In genomic region chr2:201936817-201937216, GRCh38 we compare ENCODE assay signal across 20 cellular contexts.
DNase-seq lines count a peak whose midpoint lies in the region; ATAC-seq, FAIRE-seq and TF ChIP-seq lines count a peak whose summit lies in the region.
"Had no signal": no experiment of that assay in that cellular context is flagged by ENCODE, and none has a peak within 500 bp of the region (broad histone marks: within the 10 kb centered on the region; RNA-seq: fewer than 3 reads in every experiment).

No MANE protein-coding gene starts in this region.

- H2BK20ac ChIP-seq in IMR-90 (ENCODE audit: low read depth, low read length) (no peak overlapping the region), H1 (ENCODE audit: low read length) (no peak overlapping the region)

- no peak overlapping the region for H3K9ac ChIP-seq in IMR-90 (ENCODE audit: low read depth, low read length)
- no peak overlapping the region for H3K9ac ChIP-seq in H1 (replicated peaks in 1 of 4; ENCODE audit: extremely low read depth in 1 of 4, low read depth in 3 of 4, low read length in 3 of 4)

- H3K9me3 ChIP-seq in IMR-90 (ENCODE audit: control insufficient read depth, insufficient read depth, low read length) (peaks cover 2% of the 10 kb centered on the region; the same call in 1 of the 2 replicates), H1 (ENCODE audit: insufficient read depth in 2 of 2, low read depth in 1 of 2, low read length in 1 of 2) (0 out of 4 replicates have a peak, but pooled peaks cover 0 to 4% of the 10 kb centered on the region in 2 experiments), lower lobe of right lung (no peaks in the 10 kb centered on the region)

- TF ChIP-seq EP300 in H1 (IDR thresholded peaks at IDR 0.05; ENCODE audit: borderline replicate concordance in 1 of 2, low read depth in 2 of 2, low read length in 2 of 2) = no peak

- DNase-seq in IMR-90 (no peak), H1 (ENCODE audit: low read depth in 1 of 2, low spot score in 2 of 2) (no peak), mesenteric fat pad (ENCODE audit: low spot score) (peak; percentile 12), type B pancreatic cell (ENCODE audit: extremely low spot score, unreplicated experiment) (no peak), substantia nigra (lab: John Stamatoyannopoulos, UW) (no peak), SKM-1 (lab: John Stamatoyannopoulos, UW; ENCODE audit: unreplicated experiment) (no peak), lower lobe of right lung (no peak)
- DNase-seq: ACHN; C1 segment of cervical spinal cord; CD8-positive, alpha-beta memory T cell; DMS79 treated with DMSO at 0.1 percent for 48 hours; Kasumi-1; MM.1S; NCI-H1092 treated with DMSO at 0.1 percent for 48 hours; NCI-H2081 treated with DMSO at 0.1 percent for 48 hours; NCI-H510A; NCI-H748 treated with DMSO at 0.1 percent for 48 hours; SHP77 treated with DMSO at 0.1 percent for 48 hours had no signal

- no peaks in the 10 kb centered on the region for H3K36me3 Mint-ChIP-seq in type B pancreatic cell
- H3K36me3 Mint-ChIP-seq: CD8-positive, alpha-beta memory T cell had no signal

- H3K4me1 Mint-ChIP-seq in type B pancreatic cell (ENCODE audit: unreplicated experiment) = peaks cover 49% of the 10 kb centered on the region
- H3K4me1 Mint-ChIP-seq: CD8-positive, alpha-beta memory T cell had no signal

- H3K18ac ChIP-seq in IMR-90 (ENCODE audit: low read depth, low read length) (no peak overlapping the region), H1 (ENCODE audit: extremely low read depth, low read length) (no peak overlapping the region)

- H3K9me3 Mint-ChIP-seq in type B pancreatic cell = peaks cover 10% of the 10 kb centered on the region

- H4K5ac ChIP-seq in IMR-90 (ENCODE audit: low read depth, low read length) = no peak overlapping the region
- H4K5ac ChIP-seq in H1 (ENCODE audit: insufficient read length, low read depth, low read length) = no peak overlapping the region

- H3K14ac ChIP-seq in IMR-90 (replicated peaks; ENCODE audit: low read depth, low read length) (no peak overlapping the region), H1 (ENCODE audit: insufficient read length) (no peak overlapping the region)

- H4K8ac ChIP-seq in IMR-90 (ENCODE audit: low read depth in 2 of 2, low read length in 2 of 2) (no peak overlapping the region), H1 (ENCODE audit: extremely low read depth, insufficient read depth, low read length) (no peak overlapping the region)

- H2BK15ac ChIP-seq in IMR-90 (ENCODE audit: low read depth, low read length) = no peak overlapping the region
- 0 out of 2 replicates have a peak overlapping the region, but pooled peaks have one; percentile 14 for H2BK15ac ChIP-seq in H1 (ENCODE audit: low read length)

- H3K4me3 Mint-ChIP-seq in type B pancreatic cell = no peak overlapping the region
- H3K4me3 Mint-ChIP-seq: CD8-positive, alpha-beta memory T cell had no signal

- FAIRE-seq in H1 (lab: Jason Lieb, UNC) = no peak

- H3K27me3 Mint-ChIP-seq in type B pancreatic cell = no peaks in the 10 kb centered on the region

- H3K4ac ChIP-seq in IMR-90 (ENCODE audit: low read depth, low read length) (no peak overlapping the region), H1 (replicated peaks; ENCODE audit: insufficient read length, low read depth, low read length) (no peak overlapping the region)

- in situ Hi-C loops in IMR-90 (cut with MboI; ENCODE audit: low sequenced_read_pairs) = no loop called here

- H3K23ac ChIP-seq in IMR-90 (ENCODE audit: low read depth, low read length) (no peak overlapping the region), H1 (ENCODE audit: insufficient read length) (no peak overlapping the region)

- BruUV-seq in IMR-90 (replicated peaks; lab: Mats Ljungman, UMichigan) = no TSS peak

- TF ChIP-seq RAD21 in IMR-90 (IDR thresholded peaks at IDR 0.05; ENCODE audit: low read length) (no peak), H1 (IDR thresholded peaks at IDR 0.05 in 1 of 2, conservative IDR thresholded peaks at IDR 0.05 in 1 of 2; ENCODE audit: low read depth in 2 of 2, low read length in 2 of 2) (no peak)

- TF ChIP-seq CTCF in IMR-90 (conservative IDR thresholded peaks at IDR 0.05; ENCODE audit: low read depth, low read length) (no peak), H1 (IDR thresholded peaks at IDR 0.05; ENCODE audit: control extremely low read depth in 1 of 3, insufficient read depth in 1 of 3, low read depth in 1 of 3, low read length in 3 of 3) (no peak), type B pancreatic cell (conservative IDR thresholded peaks at IDR 0.05) (no peak), lower lobe of right lung (IDR thresholded peaks at IDR 0.05) (no peak)

- no peak overlapping the region for H4K91ac ChIP-seq in IMR-90 (ENCODE audit: insufficient read depth, low read depth, low read length)
- peak overlapping the region; percentile 3 for H4K91ac ChIP-seq in H1 (replicated peaks; ENCODE audit: insufficient read length, low read length)

- H3K36me3 ChIP-seq in IMR-90 (ENCODE audit: control insufficient read depth, insufficient read depth, low read length) (no peaks in the 10 kb centered on the region), H1 (ENCODE audit: control insufficient read depth in 2 of 4, insufficient read depth in 4 of 4, low read length in 3 of 4) (no peaks in the 10 kb centered on the region), lower lobe of right lung (no peaks in the 10 kb centered on the region)

- H3K4me3 ChIP-seq in IMR-90 (ENCODE audit: insufficient read depth, low read depth, low read length) = no peak overlapping the region
- no peak overlapping the region for H3K4me3 ChIP-seq in H1 (ENCODE audit: extremely low read depth in 1 of 4, insufficient read depth in 2 of 4, low read depth in 3 of 4, low read length in 4 of 4)
- H3K4me3 ChIP-seq in lower lobe of right lung = no peak overlapping the region

- intact Hi-C loops in IMR-90 (cut with micrococcal nuclease) = no loop called here
- intact Hi-C loops in lower lobe of right lung (cut with DNase I) = no loop called here

- no peaks in the 10 kb centered on the region for H3K23me2 ChIP-seq in H1 (ENCODE audit: low read depth, low read length)

- H2AK5ac ChIP-seq in IMR-90 (ENCODE audit: low read depth, low read length) (no peak overlapping the region), H1 (ENCODE audit: low read depth, low read length) (no peak overlapping the region)

- POLR2A ChIA-PET in IMR-90 (lab: Charles Lee; ENCODE audit: unreplicated experiment) (no interaction called here), H1 (lab: Charles Lee; ENCODE audit: partially characterized antibody) (interaction anchor here (0.6 to 3.8 kb wide), 3 partner anchors 13 to 170 kb away, joined by 3 to 17 read pairs (median 3); no protein-coding TSS in a partner anchor)

- no peaks in the 10 kb centered on the region for H3K79me2 ChIP-seq in H1 (ENCODE audit: control insufficient read depth in 1 of 2, insufficient read depth in 2 of 2, low read length in 2 of 2)

- H3K4me1 ChIP-seq in IMR-90 (ENCODE audit: control insufficient read depth, insufficient read depth, low read length) (peaks cover 15% of the 10 kb centered on the region), H1 (replicated peaks in 1 of 4; ENCODE audit: control insufficient read depth in 3 of 4, insufficient read depth in 4 of 4, low read length in 3 of 4) (peaks cover 0 to 16% (median 8%) of the 10 kb centered on the region in 4 experiments; a peak in 4 of 7 replicates), lower lobe of right lung (no peaks in the 10 kb centered on the region)

- TF ChIP-seq POLR2A in IMR-90 (IDR thresholded peaks at IDR 0.05; ENCODE audit: low read depth, low read length) (no peak), H1 (IDR thresholded peaks at IDR 0.05; ENCODE audit: control extremely low read depth in 1 of 2, low read depth in 2 of 2, low read length in 2 of 2) (no peak)

- CTCF ChIA-PET in IMR-90 (lab: Yijun Ruan, JAX) (interaction anchor here (0.5 kb wide), 1 partner anchor 705 kb away, joined by 3 read pairs; no protein-coding TSS in a partner anchor), H1 (lab: Charles Lee; ENCODE audit: partially characterized antibody) (interaction anchor here (0.8 to 1.3 kb wide), 2 partner anchors 24 to 28 kb away, joined by 3 to 4 read pairs; no protein-coding TSS in a partner anchor)

- WGBS in IMR-90 (ENCODE audit: extremely low coverage in 2 of 2, insufficient read length in 1 of 2), 2 experiments = 94% methylated on average over 2 of the region's 4 CpGs; no CpG with 5 or more reads in 1 of the 2 experiments
- 91% methylated on average over 4 of the region's 4 CpGs; no CpG with 5 or more reads in 1 of the 2 experiments for WGBS in H1 (ENCODE audit: extremely low coverage in 1 of 2, insufficient coverage in 1 of 2, insufficient read length in 1 of 2, insufficient replicate concordance in 2 of 2, low coverage in 1 of 2, low lambda C conversion rate in 2 of 2, missing lambda C conversion rate in 1 of 2), 2 experiments

- no peak overlapping the region for H2BK12ac ChIP-seq in H1 (ENCODE audit: low read depth, low read length)

- dilution Hi-C loops in IMR-90 (cut with HindIII; ENCODE audit: low sequenced_read_pairs, unreplicated experiment) = no loop called here

- H3K27ac Mint-ChIP-seq in type B pancreatic cell = peak overlapping the region; percentile 72
- H3K27ac Mint-ChIP-seq: CD8-positive, alpha-beta memory T cell had no signal

- H3K79me1 ChIP-seq in IMR-90 (ENCODE audit: low read depth in 1 of 2, low read length in 2 of 2) (no peaks in the 10 kb centered on the region), H1 (ENCODE audit: low read depth, low read length) (no peaks in the 10 kb centered on the region)

- H3K56ac ChIP-seq in IMR-90 (ENCODE audit: extremely low read depth, insufficient read depth, low read length) = no peak overlapping the region
- H3K56ac ChIP-seq in H1 (replicated peaks; ENCODE audit: insufficient read length, low read depth, low read length) = no peak overlapping the region

- H2AFZ ChIP-seq in IMR-90 (replicated peaks; ENCODE audit: low read length, poor library complexity) = no peak overlapping the region
- no peak overlapping the region for H2AFZ ChIP-seq in H1 (ENCODE audit: low read length)

- ATAC-seq in IMR-90 (ENCODE audit: low read depth) (no peak), HG02884 (IDR thresholded peaks at IDR 0.05; ENCODE audit: unreplicated experiment) (no peak), lower lobe of right lung (no peak)
- ATAC-seq: SK-N-SH treated with all-trans-retinoic acid at 6 μM for 48 hours had no signal

- H2AK9ac ChIP-seq in IMR-90 (replicated peaks; ENCODE audit: low read depth, low read length, poor library complexity) = peak overlapping the region; percentile 76

- H3K9me1 ChIP-seq in IMR-90 (ENCODE audit: insufficient read depth, low read length) = 0 out of 2 replicates have a peak, but pooled peaks cover 9% of the 10 kb centered on the region

- H2BK5ac ChIP-seq in IMR-90 (ENCODE audit: low read depth, low read length, poor library complexity, severe bottlenecking) = no peak overlapping the region
- no peak overlapping the region for H2BK5ac ChIP-seq in H1 (ENCODE audit: low read depth, low read length)

- no peaks in the 10 kb centered on the region for H3K27me3 ChIP-seq in IMR-90 (ENCODE audit: control insufficient read depth, insufficient read depth, low read length)
- no peaks in the 10 kb centered on the region for H3K27me3 ChIP-seq in H1 (replicated peaks in 1 of 4; ENCODE audit: control insufficient read depth in 3 of 4, extremely low read depth in 1 of 4, insufficient read depth in 3 of 4, low read length in 3 of 4)
- no peaks in the 10 kb centered on the region for H3K27me3 ChIP-seq in lower lobe of right lung (ENCODE audit: low read depth)

- H3K27ac ChIP-seq in IMR-90 (ENCODE audit: insufficient read depth, low read length) (no peak overlapping the region), H1 (ENCODE audit: low read depth, low read length) (no peak overlapping the region), substantia nigra (ENCODE audit: low read depth, low read length, poor library complexity, severe bottlenecking) (no peak overlapping the region), lower lobe of right lung (no peak overlapping the region)

- H4K20me1 ChIP-seq in IMR-90 (ENCODE audit: insufficient read depth, low read length) (no peaks in the 10 kb centered on the region), H1 (replicated peaks in 1 of 2; ENCODE audit: control insufficient read depth in 1 of 2, insufficient read depth in 2 of 2, low read length in 2 of 2) (no peaks in the 10 kb centered on the region)

- no peak overlapping the region for H2BK120ac ChIP-seq in IMR-90 (ENCODE audit: low read depth, low read length)
- H2BK120ac ChIP-seq in H1 (replicated peaks; ENCODE audit: low read depth, low read length) = no peak overlapping the region

- no peak overlapping the region for H3K4me2 ChIP-seq in IMR-90 (ENCODE audit: low read depth, low read length)
- no peak overlapping the region for H3K4me2 ChIP-seq in H1 (ENCODE audit: insufficient read depth in 1 of 2, low read depth in 2 of 2, low read length in 2 of 2)
